In genomic region chr10:18713077-18713476, GRCh38 we compare ENCODE assay signal across 15 cellular contexts. TPM values are rescaled to one million over a fixed set of nuclear protein-coding genes. Genes with fewer than 3 reads are reported as not detected.
DNase-seq lines count a peak whose midpoint lies in the region; ATAC-seq and TF ChIP-seq lines count a peak whose summit lies in the region.
"Had no signal": no experiment of that assay in that cellular context is flagged by ENCODE, and none has a peak within 500 bp of the region (broad histone marks: within the 10 kb centered on the region; RNA-seq: fewer than 3 reads in every experiment).

No MANE protein-coding gene starts in this region.

- H3K9me3 ChIP-seq in HEK293 (ENCODE audit: control insufficient read depth, insufficient read depth, low read depth, low read length) (no peaks in the 10 kb centered on the region), smooth muscle cell (replicated peaks; ENCODE audit: low read depth) (no peaks in the 10 kb centered on the region)
- H3K9me3 ChIP-seq: right lobe of liver, stomach had no signal

- no peaks in the 10 kb centered on the region for H3K79me2 ChIP-seq in smooth muscle cell (ENCODE audit: low read depth)

- CTCF ChIA-PET in HEK293 (lab: Yijun Ruan, JAX), result interaction anchor here (0.6 to 0.7 kb wide), 2 partner anchors 296 to 1170 kb away, joined by 3 to 5 read pairs; no protein-coding TSS in a partner anchor

- no peaks in the 10 kb centered on the region for H3K27me3 ChIP-seq in smooth muscle cell (ENCODE audit: low read depth)
- H3K27me3 ChIP-seq: right lobe of liver had no signal

- ATAC-seq in HG03342 (IDR thresholded peaks at IDR 0.05; ENCODE audit: unreplicated experiment) (no peak), GM21423 (IDR thresholded peaks at IDR 0.05; ENCODE audit: unreplicated experiment) (no peak), HG02678 (IDR thresholded peaks at IDR 0.05; ENCODE audit: unreplicated experiment) (no peak), GM18870 (IDR thresholded peaks at IDR 0.05; ENCODE audit: unreplicated experiment) (no peak)
- ATAC-seq: left colon had no signal

- no peaks in the 10 kb centered on the region for H4K20me1 ChIP-seq in smooth muscle cell (ENCODE audit: low read depth)

- 9% methylated on average over 6 of the region's 6 CpGs for whole genome bisulfite sequencing in smooth muscle cell (ENCODE audit: low lambda C conversion rate)

- H3K27ac ChIP-seq in HEK293 (ENCODE audit: extremely low read depth, low read depth, low read length), result no peak overlapping the region
- peak overlapping the region; percentile 56 for H3K27ac ChIP-seq in smooth muscle cell (ENCODE audit: low read depth)
- H3K27ac ChIP-seq: right lobe of liver, stomach had no signal

- DNase-seq in RPMI7951 (ENCODE audit: low read depth) (peak; percentile 89), fibroblast of gingiva (ENCODE audit: low read depth) (peak; percentile 79), smooth muscle cell (lab: John Stamatoyannopoulos, UW; ENCODE audit: unreplicated experiment) (no peak)
- DNase-seq: activated CD8-positive, alpha-beta memory T cell treated with anti-CD3 and anti-CD28 coated beads, Interleukin-2, amount 50 U/mL, for 48 hours; cortex of kidney; left colon; NCI-H187 treated with DMSO at 0.1 percent for 48 hours; right lobe of liver; stomach; T-helper 1 cell had no signal

- H3K4me2 ChIP-seq in smooth muscle cell, result peak overlapping the region; percentile 6

- H3K9ac ChIP-seq in smooth muscle cell (ENCODE audit: low read depth), result no peak overlapping the region

- TF ChIP-seq CTCF in HEK293 (tag by site-specific recombination; IDR thresholded peaks at IDR 0.05) (no peak), smooth muscle cell (IDR thresholded peaks at IDR 0.05; ENCODE audit: borderline replicate concordance, insufficient read depth, poor library complexity, severe bottlenecking) (no peak)

- H2AFZ ChIP-seq in smooth muscle cell (ENCODE audit: low read depth), result no peak overlapping the region

- H3K4me1 ChIP-seq in HEK293 (ENCODE audit: control insufficient read depth, insufficient read depth, low read length), result 0 out of 2 replicates have a peak, but pooled peaks cover 3% of the 10 kb centered on the region
- H3K4me1 ChIP-seq in smooth muscle cell (ENCODE audit: low read depth), result no peaks in the 10 kb centered on the region
- H3K4me1 ChIP-seq: right lobe of liver, stomach had no signal

- peaks cover 5% of the 10 kb centered on the region for H3F3A ChIP-seq in smooth muscle cell (ENCODE audit: low read depth)

- H3K4me3 ChIP-seq in HEK293 (ENCODE audit: low read depth, low read length) (no peak overlapping the region), smooth muscle cell (no peak overlapping the region)
- H3K4me3 ChIP-seq: right lobe of liver, stomach had no signal

- H3K36me3 ChIP-seq in HEK293 (ENCODE audit: control insufficient read depth in 2 of 2, insufficient read depth in 1 of 2, low read length in 2 of 2), result no peaks in the 10 kb centered on the region
- H3K36me3 ChIP-seq in smooth muscle cell (ENCODE audit: low read depth), result no peaks in the 10 kb centered on the region
- H3K36me3 ChIP-seq: right lobe of liver, stomach had no signal

- POLR2A ChIA-PET in HEK293 (lab: Yijun Ruan, JAX), result no interaction called here

TF ChIP-seq in HEK293, 187 proteins besides CTCF, POLR2A, EP300 and RAD21 (continues in another document):
- peak; percentile 35; the same call in 1 of the 2 replicates for TF ChIP-seq SP7 (tag by site-specific recombination; IDR thresholded peaks at IDR 0.05)
- TF ChIP-seq, protein P1, sequence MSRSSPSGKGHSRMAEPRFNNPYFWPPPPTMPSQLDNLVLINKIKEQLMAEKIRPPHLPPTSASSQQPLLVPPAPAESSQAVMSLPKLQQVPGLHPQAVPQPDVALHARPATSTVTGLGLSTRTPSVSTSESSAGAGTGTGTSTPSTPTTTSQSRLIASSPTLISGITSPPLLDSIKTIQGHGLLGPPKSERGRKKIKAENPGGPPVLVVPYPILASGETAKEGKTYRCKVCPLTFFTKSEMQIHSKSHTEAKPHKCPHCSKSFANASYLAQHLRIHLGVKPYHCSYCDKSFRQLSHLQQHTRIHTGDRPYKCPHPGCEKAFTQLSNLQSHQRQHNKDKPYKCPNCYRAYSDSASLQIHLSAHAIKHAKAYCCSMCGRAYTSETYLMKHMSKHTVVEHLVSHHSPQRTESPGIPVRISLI (tag by site-specific recombination; IDR thresholded peaks at IDR 0.05), result peak; percentile 78
- TF ChIP-seq ZNF10 (tag by site-specific recombination; IDR thresholded peaks at IDR 0.05), result 0 out of 2 replicates have a peak, but pooled peaks have one; percentile 54
- no peak for TF ChIP-seq ZNF623 (tag by site-specific recombination; IDR thresholded peaks at IDR 0.05)
- peak; percentile 83; the same call in 1 of the 2 replicates for TF ChIP-seq TSHZ1 (tag by site-specific recombination; IDR thresholded peaks at IDR 0.05; ENCODE audit: borderline replicate concordance)
- TF ChIP-seq ZSCAN16 (tag by site-specific recombination; IDR thresholded peaks at IDR 0.05), result no peak
- peak; percentile 18; the same call in 1 of the 2 replicates for TF ChIP-seq OSR2 (tag by site-specific recombination; IDR thresholded peaks at IDR 0.05)
- no peak for TF ChIP-seq ZNF324 (tag by site-specific recombination; IDR thresholded peaks at IDR 0.05)
- TF ChIP-seq ZNF596 (tag by site-specific recombination; IDR thresholded peaks at IDR 0.05), result no peak
- TF ChIP-seq, protein P2, sequence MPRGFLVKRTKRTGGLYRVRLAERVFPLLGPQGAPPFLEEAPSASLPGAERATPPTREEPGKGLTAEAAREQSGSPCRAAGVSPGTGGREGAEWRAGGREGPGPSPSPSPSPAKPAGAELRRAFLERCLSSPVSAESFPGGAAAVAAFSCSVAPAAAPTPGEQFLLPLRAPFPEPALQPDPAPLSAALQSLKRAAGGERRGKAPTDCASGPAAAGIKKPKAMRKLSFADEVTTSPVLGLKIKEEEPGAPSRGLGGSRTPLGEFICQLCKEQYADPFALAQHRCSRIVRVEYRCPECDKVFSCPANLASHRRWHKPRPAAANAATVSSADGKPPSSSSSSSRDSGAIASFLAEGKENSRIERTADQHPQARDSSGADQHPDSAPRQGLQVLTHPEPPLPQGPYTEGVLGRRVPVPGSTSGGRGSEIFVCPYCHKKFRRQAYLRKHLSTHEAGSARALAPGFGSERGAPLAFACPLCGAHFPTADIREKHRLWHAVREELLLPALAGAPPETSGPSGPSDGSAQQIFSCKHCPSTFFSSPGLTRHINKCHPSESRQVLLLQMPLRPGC (tag by site-specific recombination; IDR thresholded peaks at IDR 0.05), result peak; percentile 63
- peak; percentile 55 for TF ChIP-seq ZNF600 (tag by site-specific recombination; IDR thresholded peaks at IDR 0.05)

RNA-seq across cellular contexts. Expression of gene ARL5B, which starts 53.8 kb away (rescaled TPM):
- 19.6 and 23.7 TPM in 2 replicates for total RNA-seq in RPMI7951 (2014; rRNA removed; shearing (Covaris generic))
- total RNA-seq in smooth muscle cell, result 80.9 and 98.4 TPM in 2 replicates
- polyA plus RNA-seq in smooth muscle cell, result 12.9 and 15.4 TPM in 2 replicates
